Comparison of ENCODE assay signal across 22 cellular contexts in genomic region chr7:107187774-107188173, GRCh38.
"Had no signal": no experiment of that assay in that cellular context is flagged by ENCODE, and none has a peak within 500 bp of the region (broad histone marks: within the 10 kb centered on the region; RNA-seq: fewer than 3 reads in every experiment).

No MANE protein-coding gene starts in this region.

- H3K4me1 ChIP-seq: foreskin keratinocyte, SJCRH30, upper lobe of left lung had no signal

- H3K4me3 Mint-ChIP-seq: activated T-cell treated with anti-CD3 and anti-CD28 coated beads, Interleukin-2, amount 50 U/mL, for 4 hours; dendritic cell treated with granulocyte-macrophage colony-stimulating factor and Interleukin-4, amounts not matched to agents 40 ng/mL and 50 ng/mL, for 4 days; immature natural killer cell; mesothelial cell of epicardium; natural killer cell; WTC11 had no signal

- H3K4me1 Mint-ChIP-seq: mesothelial cell of epicardium, WTC11 had no signal

- DNase-seq: activated CD4-positive, alpha-beta T cell treated with anti-CD3 and anti-CD28 coated beads for 4 hours; activated effector memory CD4-positive, alpha-beta T cell treated with anti-CD3 and anti-CD28 coated beads, Interleukin-2, amount 50 U/mL, for 16 hours; activated T-cell treated with anti-CD3 and anti-CD28 coated beads, Interleukin-2, amount 50 U/mL, for 4 hours; anterior cingulate cortex; body of pancreas; effector CD4-positive, alpha-beta T cell; foreskin keratinocyte; immature natural killer cell; left ventricle myocardium inferior; natural killer cell; retina; SJCRH30; stimulated activated CD4-positive, alpha-beta T cell treated with anti-CD3 and anti-CD28 coated beads, Interleukin-2, amount 100 ng/mL, for 48 hours; stimulated activated CD8-positive, alpha-beta memory T cell treated with anti-CD3 and anti-CD28 coated beads, Interleukin-4, amount 100 ng/mL, for 48 hours; stimulated activated naive CD4-positive, alpha-beta T cell; T-helper 1 cell; T-helper 9 cell; upper lobe of left lung had no signal

- H3K27ac Mint-ChIP-seq: dendritic cell treated with granulocyte-macrophage colony-stimulating factor and Interleukin-4, amounts not matched to agents 40 ng/mL and 50 ng/mL, for 4 days; mesothelial cell of epicardium; WTC11 had no signal

- ATAC-seq: activated T-cell treated with anti-CD3 and anti-CD28 coated beads, Interleukin-2, amount 50 U/mL, for 4 hours; body of pancreas; foreskin keratinocyte; WTC11 had no signal

- H3K27ac ChIP-seq: body of pancreas, foreskin keratinocyte, hepatocyte, left ventricle myocardium inferior, SJCRH30, upper lobe of left lung had no signal

- H3K9me3 ChIP-seq: body of pancreas, left ventricle myocardium inferior, SJCRH30, upper lobe of left lung had no signal

- H3K27me3 ChIP-seq: body of pancreas, foreskin keratinocyte, hepatocyte, SJCRH30, upper lobe of left lung had no signal

- H3K4me3 ChIP-seq: body of pancreas, hepatocyte, left ventricle myocardium inferior, SJCRH30, upper lobe of left lung had no signal

- H3K27me3 Mint-ChIP-seq: dendritic cell treated with granulocyte-macrophage colony-stimulating factor and Interleukin-4, amounts not matched to agents 40 ng/mL and 50 ng/mL, for 4 days had no signal

- H3K9me3 Mint-ChIP-seq: activated T-cell treated with anti-CD3 and anti-CD28 coated beads, Interleukin-2, amount 50 U/mL, for 4 hours; dendritic cell treated with granulocyte-macrophage colony-stimulating factor and Interleukin-4, amounts not matched to agents 40 ng/mL and 50 ng/mL, for 4 days; immature natural killer cell; mesothelial cell of epicardium; natural killer cell; WTC11 had no signal
